1 cellular context compared by ENCODE assay signal in genomic region chr2:27408601-27409320, GRCh38.
A peak's percentile ranks its signal among the peaks of the same experiment; 100 is the strongest.
TF ChIP-seq lines count a peak whose summit lies in the region.

No MANE protein-coding gene starts in this region.

TF ChIP-seq in H1, 55 proteins besides CTCF, POLR2A, EP300 and RAD21:
- peak; percentile 39 for TF ChIP-seq SAP30 (IDR thresholded peaks at IDR 0.05; ENCODE audit: insufficient read depth, insufficient replicate concordance, low read length)
- 0 out of 2 replicates have a peak, but pooled peaks have one; percentile 26 for TF ChIP-seq YY1 (IDR thresholded peaks at IDR 0.05; ENCODE audit: low read depth, low read length)
- TF ChIP-seq RBBP5 (IDR thresholded peaks at IDR 0.05; ENCODE audit: borderline replicate concordance, low read depth, low read length), result peak; percentile 68; the same call in 1 of the 2 replicates
- TF ChIP-seq FOSL1 (IDR thresholded peaks at IDR 0.05; ENCODE audit: insufficient read depth, low read depth, low read length), result no peak
- no peak for TF ChIP-seq KDM1A (IDR thresholded peaks at IDR 0.05; ENCODE audit: borderline replicate concordance, low read length)
- TF ChIP-seq MAX (IDR thresholded peaks at IDR 0.05), result 0 out of 2 replicates have a peak, but pooled peaks have one; percentile 12
TF ChIP-seq in H1: peak in this region for 4.
